ENCODE assay signal across 8 cellular contexts in the genomic region with DNA sequence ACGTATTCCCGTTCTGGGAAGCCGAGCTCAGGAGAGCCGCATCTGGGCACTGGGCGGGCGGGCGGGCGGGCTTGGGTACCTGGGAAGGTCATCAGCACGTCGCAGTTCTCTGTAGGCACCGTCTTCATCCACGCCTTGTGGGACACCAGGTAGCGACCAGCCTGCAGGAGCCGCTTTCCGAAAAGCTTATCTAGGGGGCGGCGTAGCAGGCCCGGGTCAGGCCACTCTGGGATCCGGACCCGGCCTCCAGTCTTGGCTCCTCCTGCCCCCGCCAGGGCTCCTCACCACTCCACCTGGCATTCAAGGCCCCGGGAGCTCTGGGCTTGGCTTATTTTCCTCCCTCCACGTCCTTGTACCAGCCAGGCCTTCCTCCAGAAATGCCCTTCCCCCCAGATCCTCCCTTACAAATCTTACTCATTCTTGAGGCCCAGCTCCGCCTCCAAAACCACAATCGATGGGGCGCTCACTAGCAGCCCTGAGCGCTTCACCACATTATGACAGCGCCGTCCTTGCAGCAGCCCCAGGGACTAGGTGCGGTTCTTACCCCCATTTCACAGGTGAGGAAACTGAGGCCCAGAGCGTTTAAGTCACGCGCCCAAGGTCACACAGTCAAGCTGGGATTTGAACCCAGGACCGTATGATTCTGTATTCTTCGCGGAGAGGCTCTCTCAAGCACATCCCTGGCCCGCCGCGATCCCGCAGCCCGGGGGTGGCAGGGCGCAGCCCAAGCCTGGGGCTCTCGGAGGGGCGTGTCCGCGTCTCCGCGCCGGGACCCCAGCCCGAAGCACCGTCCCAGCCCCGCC. TPM values are rescaled to one million over a fixed set of nuclear protein-coding genes. Genes with fewer than 3 reads are reported as not detected.
DNase-seq lines count a peak whose midpoint lies in the region; TF ChIP-seq lines count a peak whose summit lies in the region.

No MANE protein-coding gene starts in this region.

- no peaks in the 10 kb centered on the region; a peak in 1 of 5 replicates for H3K9me3 Mint-ChIP-seq in H9

- peak overlapping the region; percentile 40 for H3K9ac ChIP-seq in H9 (ENCODE audit: extremely low read depth, insufficient read length, low read length)

- intact Hi-C loops in ascending aorta (cut with DNase I), result loop anchor here (2.0 kb wide), 1 partner anchor 29 kb away; a partner anchor contains a TSS

- no peaks in the 10 kb centered on the region for H3K27me3 ChIP-seq in H9 (ENCODE audit: insufficient read depth, low read length)
- H3K27me3 ChIP-seq in ascending aorta, result no peaks in the 10 kb centered on the region

- H3K4ac ChIP-seq in H9 (ENCODE audit: low read depth, low read length), result no peak overlapping the region

- H3K79me2 ChIP-seq in H9 (ENCODE audit: insufficient read depth, low read length), result no peaks in the 10 kb centered on the region

- H3K9me3 ChIP-seq in H9 (ENCODE audit: control insufficient read depth, low read depth, low read length) (no peaks in the 10 kb centered on the region), ascending aorta (no peaks in the 10 kb centered on the region)

- H3K27me3 Mint-ChIP-seq in H9 (ENCODE audit: low read depth), result peaks cover 6% of the 10 kb centered on the region

- H2BK12ac ChIP-seq in H9 (ENCODE audit: insufficient read length, low read depth, low read length), result no peak overlapping the region

- no peak overlapping the region for H2BK20ac ChIP-seq in H9 (ENCODE audit: low read depth, low read length, poor library complexity, severe bottlenecking)

- peaks cover 2% of the 10 kb centered on the region; the same call in 1 of the 2 replicates for H3K4me1 ChIP-seq in H9 (ENCODE audit: insufficient read depth, low read length)
- peaks cover 15 to 23% of the 10 kb centered on the region in 2 donors for H3K4me1 ChIP-seq in ascending aorta

- no peaks in the 10 kb centered on the region for H3K36me3 ChIP-seq in ascending aorta

- H3K23ac ChIP-seq in H9 (ENCODE audit: insufficient read length, low read depth, low read length), result no peak overlapping the region

- peaks cover 21% of the 10 kb centered on the region for H3K23me2 ChIP-seq in H9 (ENCODE audit: insufficient read length, low read depth, low read length, poor library complexity, severe bottlenecking)

- no peak overlapping the region for H4K91ac ChIP-seq in H9 (ENCODE audit: insufficient read length, low read depth, low read length)

- H2BK5ac ChIP-seq in H9 (ENCODE audit: insufficient read length, low read length), result no peak overlapping the region

- H3K4me2 ChIP-seq in H9 (ENCODE audit: insufficient read depth, insufficient read length, low read length), result peak overlapping the region; percentile 74

- no peak overlapping the region for H3K56ac ChIP-seq in H9 (ENCODE audit: insufficient read length, low read depth, low read length)

- no peak overlapping the region for H2BK15ac ChIP-seq in H9 (ENCODE audit: low read depth, low read length)

- H2AFZ ChIP-seq in H9 (ENCODE audit: low read length), result no peak overlapping the region

- no peak overlapping the region; the same call in 1 of the 2 replicates for H3K14ac ChIP-seq in H9 (ENCODE audit: insufficient read depth, low read length)

- WGBS in H9 (ENCODE audit: extremely low coverage, insufficient read length, low lambda C conversion rate), result no CpG with 5 or more reads among the region's 52 CpGs

- no peak overlapping the region for H4K5ac ChIP-seq in H9 (ENCODE audit: insufficient read length, low read depth, low read length)

- no peak overlapping the region for H3K18ac ChIP-seq in H9 (ENCODE audit: insufficient read length, low read depth, low read length)

- H3K79me1 ChIP-seq in H9 (ENCODE audit: insufficient read depth, low read depth, low read length, poor library complexity, severe bottlenecking), result no peaks in the 10 kb centered on the region

- peak overlapping the region in 2 of 3 experiments; percentile 49 to 77; a peak in 3 of 7 replicates for H3K27ac Mint-ChIP-seq in H9

- H3K4me3 Mint-ChIP-seq in H9, result peak overlapping the region; percentile 67 to 87

- no peaks in the 10 kb centered on the region for H4K20me1 ChIP-seq in H9 (ENCODE audit: control insufficient read depth, insufficient read depth, insufficient read length)

- peaks cover 11 to 32% (median 26%) of the 10 kb centered on the region in 3 experiments for H3K36me3 Mint-ChIP-seq in H9 (ENCODE audit: insufficient read depth in 1 of 3, low read depth in 3 of 3)

- peak; percentile 37; the same call in 2 of the 3 replicates for TF ChIP-seq CTCF in H9 (conservative IDR thresholded peaks at IDR 0.05)
- no peak for TF ChIP-seq CTCF in ascending aorta (IDR thresholded peaks at IDR 0.05)

- no peak overlapping the region for H2AK5ac ChIP-seq in H9 (ENCODE audit: insufficient read length, low read length)

- no peak overlapping the region for H3T11ph ChIP-seq in H9 (ENCODE audit: low read length)

- peak; percentile 83 for DNase-seq in AG20443 (ENCODE audit: low spot score)
- DNase-seq in H9, result peak; percentile 68
- peak in 4 of 5 experiments; percentile 41 to 95 (median 64) for DNase-seq in T-helper 2 cell
- DNase-seq in ascending aorta (ENCODE audit: low spot score in 2 of 2), result no peak
- peak; percentile 87 for DNase-seq in iris pigment epithelial cell (ENCODE audit: low read depth)
- DNase-seq in stimulated activated CD4-positive, alpha-beta T cell treated with anti-CD3 and anti-CD28 coated beads, Interleukin-4, amount 100 ng/mL, for 4 hours, result peak; percentile 66 to 84
- DNase-seq in cortex of kidney (lab: John Stamatoyannopoulos, UW), result no peak
- no peak for DNase-seq in NCI-H446 treated with DMSO at 0.1 percent for 48 hours (lab: John Stamatoyannopoulos, UW)

- H3K4me1 Mint-ChIP-seq in H9, result peaks cover 15 to 38% of the 10 kb centered on the region in 2 experiments

- H2BK120ac ChIP-seq in H9 (ENCODE audit: low read depth, low read length, poor library complexity, severe bottlenecking), result no peak overlapping the region

- peak overlapping the region; percentile 80 to 97 for H3K4me3 ChIP-seq in ascending aorta

- H4K8ac ChIP-seq in H9 (replicated peaks; ENCODE audit: insufficient read length, low read depth, low read length), result no peak overlapping the region

- H3K27ac ChIP-seq in H9 (ENCODE audit: insufficient read length, low read depth, low read length) (no peak overlapping the region), ascending aorta (peak overlapping the region; percentile 11 to 49)

RNA-seq across cellular contexts. Expression of a gene that starts 0.8 kb away (rescaled TPM):
- total RNA-seq in H9 (2021) (18.9 and 21.9 TPM in 2 replicates), ascending aorta (34.8 TPM)

RNA-seq across cellular contexts. Expression of a gene that starts 3.5 kb away (rescaled TPM):
- total RNA-seq in H9 (2021), result 62.9 and 71.3 TPM in 2 replicates
- total RNA-seq in ascending aorta, result 256 TPM

RNA-seq across cellular contexts. Expression of a gene that starts 24.4 kb away (rescaled TPM):
- total RNA-seq in H9 (2021), result 42.3 and 45.7 TPM in 2 replicates
- total RNA-seq in ascending aorta, result 15.8 TPM

RNA-seq across cellular contexts. Expression of a gene that starts 28.1 kb away (rescaled TPM):
- total RNA-seq in H9 (2021) (84.6 and 93.6 TPM in 2 replicates), ascending aorta (98.9 TPM)

RNA-seq across cellular contexts. Expression of a gene that starts 30.6 kb away (rescaled TPM):
- total RNA-seq in H9 (2021) (11.7 and 12.8 TPM in 2 replicates), ascending aorta (32.2 TPM)

Comparison
In these comparisons a context has a peak if more than half of its experiments do, and no peak if none do; other contexts are left out.
1. DNase-seq: peak in AG20443 (single experiment), H9 (single experiment), T-helper 2 cell (4 of 5), iris pigment epithelial cell (single experiment) and stimulated activated CD4-positive, alpha-beta T cell treated with anti-CD3 and anti-CD28 coated beads, Interleukin-4, amount 100 ng/mL, for 4 hours (2 of 2); none in ascending aorta (0 of 2), cortex of kidney (single experiment) and NCI-H446 treated with DMSO at 0.1 percent for 48 hours (single experiment).